17 cellular contexts compared by ENCODE assay signal in genomic region chr2:148546270-148546669, GRCh38.
DNase-seq lines count a peak whose midpoint lies in the region; ATAC-seq and TF ChIP-seq lines count a peak whose summit lies in the region.
"Had no signal": no experiment of that assay in that cellular context is flagged by ENCODE, and none has a peak within 500 bp of the region (broad histone marks: within the 10 kb centered on the region; RNA-seq: fewer than 3 reads in every experiment).

No MANE protein-coding gene starts in this region.

- ATAC-seq in GM18870 (IDR thresholded peaks at IDR 0.05; ENCODE audit: unreplicated experiment) (no peak), GM21367 (IDR thresholded peaks at IDR 0.05; ENCODE audit: unreplicated experiment) (no peak), HG03039 (IDR thresholded peaks at IDR 0.05; ENCODE audit: unreplicated experiment) (no peak)
- ATAC-seq: gastrocnemius medialis; naive thymus-derived CD8-positive, alpha-beta T cell had no signal

- H4K20me1 ChIP-seq in BLaER1 treated with 17β-estradiol and CSF1 and Interleukin-3, amounts not matched to agents 10 nM and 100 nM, result no peaks in the 10 kb centered on the region

- DNase-seq in HK-2 (ENCODE audit: unreplicated experiment) (peak; percentile 18), SKM-1 treated with dmso at 0.1 percent for 144 hours (lab: John Stamatoyannopoulos, UW; ENCODE audit: unreplicated experiment) (peak; percentile 88), epithelial cell of esophagus (ENCODE audit: low read depth) (peak; percentile 5), ascending aorta (ENCODE audit: low spot score in 2 of 2) (no peak)
- DNase-seq: activated CD4-positive, alpha-beta T cell treated with anti-CD3 and anti-CD28 coated beads for 4 hours; aorta; effector CD4-positive, alpha-beta T cell; gastrocnemius medialis; naive thymus-derived CD8-positive, alpha-beta T cell; NCI-H526; testis had no signal

- TF ChIP-seq CTCF in epithelial cell of esophagus (IDR thresholded peaks at IDR 0.05; ENCODE audit: insufficient read depth, low read depth, low read length, missing control alignments), result no peak
- TF ChIP-seq CTCF in ascending aorta (IDR thresholded peaks at IDR 0.05), result no peak

- intact Hi-C loops in ascending aorta (cut with DNase I), result no loop called here

- H3K27ac ChIP-seq in BLaER1 treated with 17β-estradiol and CSF1 and Interleukin-3, amounts not matched to agents 10 nM and 100 nM, result peak overlapping the region; percentile 51 to 99 (median 97); a peak in 21 of 22 replicates
- H3K27ac ChIP-seq in ascending aorta, result no peak overlapping the region
- H3K27ac ChIP-seq: gastrocnemius medialis, right lobe of liver, SJSA1, testis had no signal

- peaks cover 23 to 77% (median 49%) of the 10 kb centered on the region in 10 experiments for H3K4me1 ChIP-seq in BLaER1 treated with 17β-estradiol and CSF1 and Interleukin-3, amounts not matched to agents 10 nM and 100 nM
- no peaks in the 10 kb centered on the region for H3K4me1 ChIP-seq in ascending aorta
- H3K4me1 ChIP-seq: gastrocnemius medialis, right lobe of liver, SJSA1, testis had no signal

- H3K9ac ChIP-seq in BLaER1 treated with 17β-estradiol and CSF1 and Interleukin-3, amounts not matched to agents 10 nM and 100 nM, result peak overlapping the region in 10 of 11 experiments; percentile 23 to 84 (median 80); a peak in 19 of 22 replicates

- peak overlapping the region; percentile 71 to 96 (median 88) for H3K4me2 ChIP-seq in BLaER1 treated with 17β-estradiol and CSF1 and Interleukin-3, amounts not matched to agents 10 nM and 100 nM

- peaks cover 0 to 53% (median 8%) of the 10 kb centered on the region in 11 experiments; a peak in 9 of 22 replicates for H3K9me3 ChIP-seq in BLaER1 treated with 17β-estradiol and CSF1 and Interleukin-3, amounts not matched to agents 10 nM and 100 nM (replicated peaks in 1 of 11)
- H3K9me3 ChIP-seq in ascending aorta, result no peaks in the 10 kb centered on the region
- H3K9me3 ChIP-seq: gastrocnemius medialis, right lobe of liver, SJSA1, testis had no signal

- H3K4me3 ChIP-seq in BLaER1 treated with 17β-estradiol and CSF1 and Interleukin-3, amounts not matched to agents 10 nM and 100 nM, result peak overlapping the region in 4 of 10 experiments; percentile 14 to 40 (median 28); a peak in 6 of 20 replicates
- no peak overlapping the region for H3K4me3 ChIP-seq in epithelial cell of esophagus (ENCODE audit: low read length)
- no peak overlapping the region for H3K4me3 ChIP-seq in ascending aorta
- H3K4me3 ChIP-seq: gastrocnemius medialis, right lobe of liver, SJSA1, testis had no signal

- no peaks in the 10 kb centered on the region for H3K27me3 ChIP-seq in BLaER1 treated with 17β-estradiol and CSF1 and Interleukin-3, amounts not matched to agents 10 nM and 100 nM
- no peaks in the 10 kb centered on the region for H3K27me3 ChIP-seq in ascending aorta
- H3K27me3 ChIP-seq: gastrocnemius medialis, right lobe of liver, SJSA1, testis had no signal

- no peaks in the 10 kb centered on the region for H3K36me3 ChIP-seq in BLaER1 treated with 17β-estradiol and CSF1 and Interleukin-3, amounts not matched to agents 10 nM and 100 nM
- no peaks in the 10 kb centered on the region for H3K36me3 ChIP-seq in ascending aorta
- H3K36me3 ChIP-seq: gastrocnemius medialis, right lobe of liver, SJSA1 had no signal

Comparison
In these comparisons a context has a peak if more than half of its experiments do, and no peak if none do; other contexts are left out.
1. H3K27ac ChIP-seq: peak in BLaER1 treated with 17β-estradiol and CSF1 and Interleukin-3, amounts not matched to agents 10 nM and 100 nM (11 of 11); none in ascending aorta (0 of 2).
2. DNase-seq: peak in HK-2 (single experiment), SKM-1 treated with dmso at 0.1 percent for 144 hours (single experiment) and epithelial cell of esophagus (single experiment); none in ascending aorta (0 of 2).